1 cellular context compared by ENCODE assay signal in genomic region chr20:61433816-61434215, GRCh38.
TF ChIP-seq lines count a peak whose summit lies in the region.

No MANE protein-coding gene starts in this region.

TF ChIP-seq in WTC11, 78 proteins besides CTCF, POLR2A, EP300 and RAD21 (continued from another document):
- TF ChIP-seq HMGXB4 (CRISPR knock-in tag; IDR thresholded peaks at IDR 0.05): no peak
